ENCODE assay signal across 9 cellular contexts in the genomic region with DNA sequence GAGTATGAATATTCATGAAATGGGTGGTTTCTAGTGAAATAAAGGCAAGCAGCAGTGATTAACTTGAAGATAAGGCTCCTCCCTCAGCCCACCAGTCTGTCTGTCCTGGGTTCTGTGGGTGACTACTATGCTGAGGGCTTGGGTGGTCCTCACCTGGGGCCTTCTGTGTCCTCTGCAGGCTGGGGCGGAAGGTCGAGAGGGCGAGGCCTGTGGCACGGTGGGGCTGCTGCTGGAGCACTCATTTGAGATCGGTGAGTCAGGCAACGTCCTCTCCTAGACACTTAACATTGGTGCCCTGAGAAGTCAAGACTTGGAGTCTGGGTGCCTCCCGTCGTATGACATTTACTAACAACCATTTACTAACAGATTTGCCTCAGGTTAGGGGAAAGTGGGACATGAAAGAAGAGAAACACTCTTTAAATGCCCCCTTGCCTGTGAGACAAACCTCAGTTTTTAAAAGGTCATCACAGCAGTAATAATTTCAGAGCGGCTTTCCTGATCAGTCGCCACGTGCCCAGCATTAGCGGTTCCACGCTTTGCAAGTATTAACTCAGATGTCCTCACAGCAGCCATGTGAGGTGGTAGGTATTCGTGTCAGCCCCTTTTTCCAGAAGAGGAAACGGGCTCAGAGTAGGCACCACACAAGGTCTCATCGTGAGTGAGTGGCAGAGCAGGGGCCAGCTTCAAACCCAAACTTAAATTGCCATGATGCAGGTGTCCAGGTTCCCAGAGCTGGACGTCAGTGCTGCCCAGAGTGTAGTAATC. TPM values are rescaled to one million over a fixed set of nuclear protein-coding genes. Genes with fewer than 3 reads are reported as not detected.
DNase-seq lines count a peak whose midpoint lies in the region; ATAC-seq, FAIRE-seq and TF ChIP-seq lines count a peak whose summit lies in the region.
"Had no signal": no experiment of that assay in that cellular context is flagged by ENCODE, and none has a peak within 500 bp of the region (broad histone marks: within the 10 kb centered on the region; RNA-seq: fewer than 3 reads in every experiment).

No MANE protein-coding gene starts in this region.

- no peak overlapping the region for H3K9ac ChIP-seq in GM23248

- DNase-seq in A673 (ENCODE audit: low spot score): no peak
- no peak for DNase-seq in GM23248
- no peak for DNase-seq in activated naive CD8-positive, alpha-beta T cell treated with anti-CD3 and anti-CD28 coated beads for 36 hours
- DNase-seq in naive thymus-derived CD4-positive, alpha-beta T cell: no peak
- no peak for DNase-seq in SIG-M5 (lab: John Stamatoyannopoulos, UW)
- DNase-seq in KBM-7: no peak
- DNase-seq in frontal cortex (ENCODE audit: low spot score in 2 of 2): no peak
- no peak for DNase-seq in stimulated activated CD4-positive, alpha-beta T cell treated with anti-CD3 and anti-CD28 coated beads, Interleukin-12 subunit alpha, Interleukin-12 subunit beta, amount 100 ng/mL, for 4 hours
- DNase-seq: NCI-H1105 treated with DMSO at 0.1 percent for 48 hours had no signal

- H2AFZ ChIP-seq in GM23248: no peak overlapping the region

- CTCF ChIA-PET in A673 (lab: Charles Lee): no interaction called here
- CTCF ChIA-PET in naive thymus-derived CD4-positive, alpha-beta T cell (lab: Charles Lee): no interaction called here

- in situ Hi-C loops in GM23248 (cut with MboI): no loop called here
- in situ Hi-C loops in KBM-7 (cut with MboI; ENCODE audit: low pct_unique_long_range_greater_than_20kb, low sequenced_read_pairs): no loop called here

- H3K9me3 ChIP-seq in A673 (ENCODE audit: low read depth, low read length, poor library complexity, severe bottlenecking) (no peaks in the 10 kb centered on the region), GM23248 (ENCODE audit: low read depth) (no peaks in the 10 kb centered on the region)
- no peaks in the 10 kb centered on the region for H3K9me3 ChIP-seq in naive thymus-derived CD4-positive, alpha-beta T cell (ENCODE audit: control insufficient read depth in 2 of 3, low read length in 3 of 3)

- H3K4me3 ChIP-seq in A673 (ENCODE audit: low read depth, low read length, poor library complexity, severe bottlenecking) (peak overlapping the region; percentile 89), GM23248 (no peak overlapping the region)
- H3K4me3 ChIP-seq in naive thymus-derived CD4-positive, alpha-beta T cell (ENCODE audit: low read length): peak overlapping the region; percentile 96

- H3K27ac ChIP-seq in A673 (ENCODE audit: low read depth, low read length, poor library complexity, severe bottlenecking): no peak overlapping the region
- H3K27ac ChIP-seq in GM23248: no peak overlapping the region
- H3K27ac ChIP-seq in naive thymus-derived CD4-positive, alpha-beta T cell (ENCODE audit: low read depth, low read length): peak overlapping the region; percentile 96

- no peaks in the 10 kb centered on the region for H3K9me2 ChIP-seq in GM23248 (ENCODE audit: insufficient read depth)

- no peak for TF ChIP-seq CTCF in A673 (conservative IDR thresholded peaks at IDR 0.05; ENCODE audit: low read depth, low read length)

- H3K79me2 ChIP-seq in GM23248 (ENCODE audit: insufficient read depth): no peaks in the 10 kb centered on the region

- no peak for FAIRE-seq in frontal cortex (lab: Jason Lieb, UNC)

- peak overlapping the region; percentile 56 for H3K27ac Mint-ChIP-seq in activated naive CD8-positive, alpha-beta T cell treated with anti-CD3 and anti-CD28 coated beads for 36 hours
- H3K27ac Mint-ChIP-seq in naive thymus-derived CD4-positive, alpha-beta T cell: peak overlapping the region; percentile 49 to 98 (median 95)

- peaks cover 32% of the 10 kb centered on the region for H3K36me3 ChIP-seq in A673 (ENCODE audit: insufficient read depth, low read length, poor library complexity, severe bottlenecking)
- H3K36me3 ChIP-seq in GM23248 (ENCODE audit: low read depth): no peaks in the 10 kb centered on the region
- peaks cover 0 to 54% (median 0%) of the 10 kb centered on the region in 3 experiments for H3K36me3 ChIP-seq in naive thymus-derived CD4-positive, alpha-beta T cell (ENCODE audit: control insufficient read depth in 2 of 3, insufficient read depth in 3 of 3, low read length in 3 of 3)

- no peaks in the 10 kb centered on the region for H3F3A ChIP-seq in GM23248 (ENCODE audit: insufficient read depth)

- intact Hi-C loops in A673 (cut with micrococcal nuclease; ENCODE audit: unreplicated experiment): no loop called here
- intact Hi-C loops in naive thymus-derived CD4-positive, alpha-beta T cell (cut with micrococcal nuclease): no loop called here

- peaks cover 24% of the 10 kb centered on the region for H3K36me3 Mint-ChIP-seq in activated naive CD8-positive, alpha-beta T cell treated with anti-CD3 and anti-CD28 coated beads for 36 hours
- peaks cover 3 to 15% (median 8%) of the 10 kb centered on the region in 5 donors for H3K36me3 Mint-ChIP-seq in naive thymus-derived CD4-positive, alpha-beta T cell

- ATAC-seq in naive thymus-derived CD4-positive, alpha-beta T cell: no peak

- no peaks in the 10 kb centered on the region for H3K27me3 Mint-ChIP-seq in activated naive CD8-positive, alpha-beta T cell treated with anti-CD3 and anti-CD28 coated beads for 36 hours
- no peaks in the 10 kb centered on the region for H3K27me3 Mint-ChIP-seq in naive thymus-derived CD4-positive, alpha-beta T cell

- POLR2A ChIA-PET in A673 (lab: Charles Lee; ENCODE audit: low non-redundant PET): no interaction called here
- POLR2A ChIA-PET in naive thymus-derived CD4-positive, alpha-beta T cell (lab: Charles Lee): interaction anchor here (0.5 to 1.2 kb wide), 4 partner anchors 12 to 102 kb away, joined by 3 to 7 read pairs (median 4); a partner anchor contains a TSS

- peak overlapping the region; percentile 97 for H3K4me3 Mint-ChIP-seq in activated naive CD8-positive, alpha-beta T cell treated with anti-CD3 and anti-CD28 coated beads for 36 hours
- peak overlapping the region; percentile 94 to 99 (median 98) for H3K4me3 Mint-ChIP-seq in naive thymus-derived CD4-positive, alpha-beta T cell

- H4K20me1 ChIP-seq in GM23248 (ENCODE audit: insufficient read depth): no peaks in the 10 kb centered on the region

- 85 to 89% methylated on average over 17 of the region's 17 CpGs for WGBS in GM23248 (ENCODE audit: low coverage in 1 of 2, low lambda C conversion rate in 2 of 2, missing lambda C conversion rate in 2 of 2), 2 experiments

- no peaks in the 10 kb centered on the region for H3K9me3 Mint-ChIP-seq in activated naive CD8-positive, alpha-beta T cell treated with anti-CD3 and anti-CD28 coated beads for 36 hours
- peaks cover 0 to 13% (median 0%) of the 10 kb centered on the region in 11 donors for H3K9me3 Mint-ChIP-seq in naive thymus-derived CD4-positive, alpha-beta T cell

- BruUV-seq in A673 (replicated peaks; lab: Mats Ljungman, UMichigan): no TSS peak

- H3K27me3 ChIP-seq in A673 (replicated peaks; ENCODE audit: insufficient read depth, low read depth, low read length, poor library complexity) (no peaks in the 10 kb centered on the region), GM23248 (replicated peaks; ENCODE audit: insufficient read depth) (no peaks in the 10 kb centered on the region)
- H3K27me3 ChIP-seq in naive thymus-derived CD4-positive, alpha-beta T cell (ENCODE audit: control insufficient read depth in 2 of 2, insufficient read depth in 2 of 2, low read length in 2 of 2): no peaks in the 10 kb centered on the region

- H3K4me1 ChIP-seq in A673 (ENCODE audit: insufficient read depth, low read length, poor library complexity, severe bottlenecking): no peaks in the 10 kb centered on the region
- H3K4me1 ChIP-seq in GM23248 (ENCODE audit: insufficient read depth): no peaks in the 10 kb centered on the region
- peaks cover 14 to 19% of the 10 kb centered on the region in 2 donors for H3K4me1 ChIP-seq in naive thymus-derived CD4-positive, alpha-beta T cell (ENCODE audit: control insufficient read depth in 2 of 2, insufficient read depth in 2 of 2, low read length in 2 of 2)

- H3K4me2 ChIP-seq in GM23248 (ENCODE audit: unreplicated experiment): peak overlapping the region; percentile 79

- H3K4me1 Mint-ChIP-seq in activated naive CD8-positive, alpha-beta T cell treated with anti-CD3 and anti-CD28 coated beads for 36 hours: peaks cover 8% of the 10 kb centered on the region
- H3K4me1 Mint-ChIP-seq in naive thymus-derived CD4-positive, alpha-beta T cell: peaks cover 21 to 37% (median 27%) of the 10 kb centered on the region in 7 donors

RNA-seq across cellular contexts. Expression of a gene that starts 1.3 kb away (rescaled TPM):
- total RNA-seq in A673 (2021) (0.59 and 0.84 TPM in 2 replicates), frontal cortex (2.0 TPM)
- total RNA-seq in GM23248 (2014; rRNA removed; shearing (Covaris generic)): not detected in 2 replicates
- polyA plus RNA-seq in GM23248 (2016; fragmentation: Nextera tagmentation; extraction: Ambion mirVana): 0.20 and 0.27 TPM in 2 replicates
- under 1 TPM; 0.52 to 0.90 TPM for total RNA-seq in activated naive CD8-positive, alpha-beta T cell treated with anti-CD3 and anti-CD28 coated beads for 36 hours
- total RNA-seq in naive thymus-derived CD4-positive, alpha-beta T cell: under 1 TPM in 4 of 5 experiments, not detected in 1; 0.59 to 0.93 (median 0.68) TPM
- 1 to 10 TPM in 1 of 2 donors, under 1 TPM in 1; 0.77 to 3.1 TPM for polyA plus RNA-seq in naive thymus-derived CD4-positive, alpha-beta T cell

RNA-seq across cellular contexts. Expression of a gene that starts 1.6 kb away (rescaled TPM):
- total RNA-seq in A673 (2021) (99.2 and 108 TPM in 2 replicates), frontal cortex (53.4 TPM)
- 92.7 and 96.6 TPM in 2 replicates for total RNA-seq in GM23248 (2014; rRNA removed; shearing (Covaris generic))
- polyA plus RNA-seq in GM23248 (2016; fragmentation: Nextera tagmentation; extraction: Ambion mirVana): 7.2 and 7.7 TPM in 2 replicates
- 10 to 100 TPM; 49.7 to 50.1 TPM for total RNA-seq in activated naive CD8-positive, alpha-beta T cell treated with anti-CD3 and anti-CD28 coated beads for 36 hours
- 10 to 100 TPM; 75.5 to 95.2 (median 88.1) TPM for total RNA-seq in naive thymus-derived CD4-positive, alpha-beta T cell
- 10 to 100 TPM in 1 of 2 donors, 1 to 10 TPM in 1; 8.7 to 11.0 TPM for polyA plus RNA-seq in naive thymus-derived CD4-positive, alpha-beta T cell

RNA-seq across cellular contexts. Expression of a gene that starts 33.1 kb away (rescaled TPM):
- total RNA-seq in A673 (2021) (26.8 and 31.9 TPM in 2 replicates), frontal cortex (6.9 TPM)
- 50.7 and 55.2 TPM in 2 replicates for total RNA-seq in GM23248 (2014; rRNA removed; shearing (Covaris generic))
- 98.5 and 108 TPM in 2 replicates for polyA plus RNA-seq in GM23248 (2016; fragmentation: Nextera tagmentation; extraction: Ambion mirVana)
- total RNA-seq in activated naive CD8-positive, alpha-beta T cell treated with anti-CD3 and anti-CD28 coated beads for 36 hours: 10 to 100 TPM; 26.2 to 27.0 TPM
- total RNA-seq in naive thymus-derived CD4-positive, alpha-beta T cell: 10 to 100 TPM; 13.0 to 45.9 (median 22.7) TPM
- 10 to 100 TPM; 17.8 to 18.8 TPM for polyA plus RNA-seq in naive thymus-derived CD4-positive, alpha-beta T cell

RNA-seq across cellular contexts. Expression of a gene that starts 35.8 kb away (rescaled TPM):
- 0.45 TPM in 1 of 2 replicates, not detected in the other for total RNA-seq in A673 (2021)
- total RNA-seq in GM23248 (2014; rRNA removed; shearing (Covaris generic)): not detected in 2 replicates
- polyA plus RNA-seq in GM23248 (2016; fragmentation: Nextera tagmentation; extraction: Ambion mirVana): not detected in 2 replicates
- not detected for total RNA-seq in activated naive CD8-positive, alpha-beta T cell treated with anti-CD3 and anti-CD28 coated beads for 36 hours
- total RNA-seq in naive thymus-derived CD4-positive, alpha-beta T cell: not detected
- not detected for polyA plus RNA-seq in naive thymus-derived CD4-positive, alpha-beta T cell
- 0.82 TPM for total RNA-seq in frontal cortex

RNA-seq across cellular contexts. Expression of a gene that starts 45.2 kb away (rescaled TPM):
- total RNA-seq in A673 (2021): 0.09 TPM in 1 of 2 replicates, not detected in the other
- not detected in 2 replicates for total RNA-seq in GM23248 (2014; rRNA removed; shearing (Covaris generic))
- polyA plus RNA-seq in GM23248 (2016; fragmentation: Nextera tagmentation; extraction: Ambion mirVana): not detected in 2 replicates
- under 1 TPM; 0.12 to 0.45 TPM for total RNA-seq in activated naive CD8-positive, alpha-beta T cell treated with anti-CD3 and anti-CD28 coated beads for 36 hours
- under 1 TPM in 2 of 5 experiments, not detected in 3; 0.39 to 0.92 TPM for total RNA-seq in naive thymus-derived CD4-positive, alpha-beta T cell
- not detected for polyA plus RNA-seq in naive thymus-derived CD4-positive, alpha-beta T cell
- not detected for total RNA-seq in frontal cortex
